ENCODE assay signal across 25 cellular contexts in genomic region chr6:157538698-157539097, GRCh38.
DNase-seq lines count a peak whose midpoint lies in the region; FAIRE-seq and TF ChIP-seq lines count a peak whose summit lies in the region.
"Had no signal": no experiment of that assay in that cellular context is flagged by ENCODE, and none has a peak within 500 bp of the region (broad histone marks: within the 10 kb centered on the region; RNA-seq: fewer than 3 reads in every experiment).

No MANE protein-coding gene starts in this region.

- no peak overlapping the region for H3K4me2 ChIP-seq in neuronal stem cell (ENCODE audit: insufficient read depth, low read length, poor library complexity, severe bottlenecking)

- peaks cover 10 to 12% of the 10 kb centered on the region in 2 donors for H3K4me1 ChIP-seq in neuronal stem cell (ENCODE audit: control insufficient read depth in 2 of 2, insufficient read depth in 1 of 2, low read depth in 1 of 2, low read length in 2 of 2)
- peaks cover 19% of the 10 kb centered on the region for H3K4me1 ChIP-seq in vagina

- H3K27ac Mint-ChIP-seq in CD14-positive monocyte (peak overlapping the region; percentile 11 to 87 (median 78)), Calu3 (ENCODE audit: unreplicated experiment) (peak overlapping the region; percentile 38)
- H3K27ac Mint-ChIP-seq: activated T-cell treated with anti-CD3 and anti-CD28 coated beads, Interleukin-2, amount 50 U/mL, for 72 hours; nephron progenitor cell had no signal

- H3K18ac ChIP-seq in neuronal stem cell (ENCODE audit: low read length), result peak overlapping the region; percentile 24

- H2BK15ac ChIP-seq in neuronal stem cell (ENCODE audit: low read length), result no peak overlapping the region

- H4K91ac ChIP-seq in neuronal stem cell (ENCODE audit: low read depth, low read length, poor library complexity), result no peak overlapping the region

- no peak overlapping the region for H3K23ac ChIP-seq in neuronal stem cell (ENCODE audit: low read depth, low read length, poor library complexity)

- no peak overlapping the region for H3K4ac ChIP-seq in neuronal stem cell (ENCODE audit: low read length)

- no peak overlapping the region for H4K8ac ChIP-seq in neuronal stem cell (ENCODE audit: low read depth, low read length)

- no peak overlapping the region for H2BK120ac ChIP-seq in neuronal stem cell (ENCODE audit: low read depth, low read length)

- H2AFZ ChIP-seq in neuronal stem cell (ENCODE audit: low read length), result no peak overlapping the region
- H2AFZ ChIP-seq: GM23248, parathyroid adenoma had no signal

- H3K27ac ChIP-seq in dorsolateral prefrontal cortex (peak overlapping the region in 34 of 59 donors; percentile 2 to 79 (median 41)), neuronal stem cell (replicated peaks; ENCODE audit: low read length) (no peak overlapping the region), vagina (no peak overlapping the region)
- H3K27ac ChIP-seq: brain microvascular endothelial cell, GM23248, parathyroid adenoma, suprapubic skin had no signal

- H3K14ac ChIP-seq in neuronal stem cell (ENCODE audit: low read length), result no peak overlapping the region

- no TSS peak for BruUV-seq in Calu3 (replicated peaks; lab: Mats Ljungman, UMichigan)

- TF ChIP-seq CTCF in CD14-positive monocyte (IDR thresholded peaks at IDR 0.05) (no peak), Calu3 (IDR thresholded peaks at IDR 0.05; ENCODE audit: unreplicated experiment) (no peak), dorsolateral prefrontal cortex (IDR thresholded peaks at IDR 0.05 in 54 of 56, conservative IDR thresholded peaks at IDR 0.05 in 2 of 56; ENCODE audit: low read depth in 1 of 56, partially characterized antibody in 56 of 56) (no peak), vagina (IDR thresholded peaks at IDR 0.05) (no peak)

- H2BK12ac ChIP-seq in neuronal stem cell (ENCODE audit: low read length), result no peak overlapping the region

- CTCF ChIA-PET in Calu3 (lab: Charles Lee), result no interaction called here

- H3K4me1 Mint-ChIP-seq in CD14-positive monocyte, result peaks cover 53% of the 10 kb centered on the region
- peaks cover 36% of the 10 kb centered on the region for H3K4me1 Mint-ChIP-seq in Calu3 (ENCODE audit: low read depth, unreplicated experiment)

- H3K27me3 Mint-ChIP-seq in CD14-positive monocyte (ENCODE audit: low read depth in 3 of 3), result peaks cover 0 to 2% (median 2%) of the 10 kb centered on the region in 3 donors
- H3K27me3 Mint-ChIP-seq in Calu3 (ENCODE audit: unreplicated experiment), result no peaks in the 10 kb centered on the region

- H3K27me3 ChIP-seq in dorsolateral prefrontal cortex (no peaks in the 10 kb centered on the region), neuronal stem cell (ENCODE audit: control insufficient read depth in 3 of 3, insufficient read depth in 3 of 3, low read depth in 1 of 3, low read length in 3 of 3) (no peaks in the 10 kb centered on the region), vagina (no peaks in the 10 kb centered on the region)
- H3K27me3 ChIP-seq: brain microvascular endothelial cell, suprapubic skin had no signal

- H3K4me3 ChIP-seq in dorsolateral prefrontal cortex, result no peak overlapping the region
- H3K4me3 ChIP-seq in neuronal stem cell (ENCODE audit: low read length in 2 of 2), result no peak overlapping the region
- H3K4me3 ChIP-seq in vagina, result no peak overlapping the region
- H3K4me3 ChIP-seq: GM23248, suprapubic skin had no signal

- FAIRE-seq in GM12891 (lab: Jason Lieb, UNC), result no peak
- FAIRE-seq: colon, endometrium, GM12892, GM19239, HTR-8/SVneo, urothelium cell line had no signal

- H3K36me3 ChIP-seq in neuronal stem cell (replicated peaks in 1 of 2; ENCODE audit: control insufficient read depth in 2 of 2, insufficient read depth in 2 of 2, low read length in 2 of 2) (peaks cover 0 to 1% of the 10 kb centered on the region in 2 donors), vagina (no peaks in the 10 kb centered on the region)
- H3K36me3 ChIP-seq: brain microvascular endothelial cell had no signal

- H3K9me3 Mint-ChIP-seq in CD14-positive monocyte, result no peaks in the 10 kb centered on the region
- H3K9me3 Mint-ChIP-seq in Calu3 (ENCODE audit: low read depth, unreplicated experiment), result no peaks in the 10 kb centered on the region
- H3K9me3 Mint-ChIP-seq: activated T-cell treated with anti-CD3 and anti-CD28 coated beads, Interleukin-2, amount 50 U/mL, for 72 hours had no signal

- H3K4me3 Mint-ChIP-seq in CD14-positive monocyte (peak overlapping the region in 1 of 2 donors; percentile 30), Calu3 (ENCODE audit: low read depth, unreplicated experiment) (no peak overlapping the region)
- H3K4me3 Mint-ChIP-seq: activated T-cell treated with anti-CD3 and anti-CD28 coated beads, Interleukin-2, amount 50 U/mL, for 72 hours; nephron progenitor cell had no signal

- no peak overlapping the region for H3K9ac ChIP-seq in neuronal stem cell (ENCODE audit: low read depth, low read length, poor library complexity)
- H3K9ac ChIP-seq: GM23248, parathyroid adenoma had no signal

- peaks cover 0 to 1% of the 10 kb centered on the region in 2 donors for H3K9me3 ChIP-seq in neuronal stem cell (replicated peaks in 1 of 2; ENCODE audit: control insufficient read depth in 2 of 2, insufficient read depth in 1 of 2, low read depth in 1 of 2, low read length in 2 of 2)
- H3K9me3 ChIP-seq in vagina, result no peaks in the 10 kb centered on the region
- H3K9me3 ChIP-seq: suprapubic skin had no signal

- H2AK5ac ChIP-seq in neuronal stem cell (ENCODE audit: low read depth, low read length), result no peak overlapping the region

- no peak overlapping the region for H2BK5ac ChIP-seq in neuronal stem cell (ENCODE audit: low read length)

- H3K36me3 Mint-ChIP-seq in CD14-positive monocyte (peaks cover 6 to 12% of the 10 kb centered on the region in 2 donors), Calu3 (ENCODE audit: insufficient read depth, unreplicated experiment) (peaks cover 10% of the 10 kb centered on the region)

- no CpG with 5 or more reads among the region's 13 CpGs for WGBS in neuronal stem cell (ENCODE audit: extremely low coverage in 2 of 2, insufficient read length in 2 of 2, insufficient replicate concordance in 1 of 2), 2 donors

- no peak for TF ChIP-seq POLR2A in GM12891 (IDR thresholded peaks at IDR 0.05; ENCODE audit: low read depth, low read length)
- no peak for TF ChIP-seq POLR2A in vagina (IDR thresholded peaks at IDR 0.05)

- no peak for DNase-seq in CD14-positive monocyte (ENCODE audit: low spot score)
- DNase-seq in Calu3, result no peak
- no peak for DNase-seq in dorsolateral prefrontal cortex
- DNase-seq in neuronal stem cell (ENCODE audit: low spot score), result no peak
- no peak for DNase-seq in GM12891 (ENCODE audit: insufficient read length, low spot score)
- DNase-seq in vagina (ENCODE audit: extremely low spot score in 2 of 2), result no peak
- no peak for DNase-seq in activated effector memory CD4-positive, alpha-beta T cell treated with Interleukin-2 at 50 U/mL for 16 hours
- DNase-seq: brain microvascular endothelial cell; DND-41; GM23248; mesenchymal stem cell; NCI-H1694; nephron progenitor cell; right cardiac atrium; stimulated activated CD4-positive, alpha-beta T cell treated with anti-CD3 and anti-CD28 coated beads, Interleukin-15, amount 100 ng/mL, for 24 hours; stimulated activated CD8-positive, alpha-beta memory T cell treated with anti-CD3 and anti-CD28 coated beads, Interleukin-4, amount 100 ng/mL, for 48 hours had no signal

- intact Hi-C loops in CD14-positive monocyte (cut with micrococcal nuclease), result no loop called here
- intact Hi-C loops in Calu3 (cut with micrococcal nuclease; ENCODE audit: unreplicated experiment), result loop anchor here (5.0 to 10.0 kb wide), 5 partner anchors 39 to 216 kb away; partner anchors contain the start of genes TMEM242 and ZDHHC14
- intact Hi-C loops in dorsolateral prefrontal cortex (cut with DNase I), result no loop called here
- intact Hi-C loops in vagina (cut with DNase I), result no loop called here

- H3K79me1 ChIP-seq in neuronal stem cell (ENCODE audit: low read depth, low read length), result no peaks in the 10 kb centered on the region

TF ChIP-seq in GM12891, 5 proteins besides CTCF, POLR2A, EP300 and RAD21:
- no peak for TF ChIP-seq TAF1 (IDR thresholded peaks at IDR 0.05; ENCODE audit: low read depth, low read length)
- no peak for TF ChIP-seq PAX5 (IDR thresholded peaks at IDR 0.05; ENCODE audit: insufficient read depth, low read length, severe bottlenecking)
- no peak for TF ChIP-seq POU2F2 (IDR thresholded peaks at IDR 0.05; ENCODE audit: low read depth, low read length)
- no peak for TF ChIP-seq POLR2AphosphoS5 (IDR thresholded peaks at IDR 0.05; ENCODE audit: low read depth, low read length)
- TF ChIP-seq SPI1 (IDR thresholded peaks at IDR 0.05; ENCODE audit: low read depth, low read length), result no peak

Comparison
In these comparisons a context has a peak if more than half of its experiments do, and no peak if none do; other contexts are left out.
1. H3K27ac ChIP-seq: peak in dorsolateral prefrontal cortex (34 of 59); none in neuronal stem cell (single experiment) and vagina (single experiment).